ENCODE assay signal across 15 cellular contexts in the genomic region with DNA sequence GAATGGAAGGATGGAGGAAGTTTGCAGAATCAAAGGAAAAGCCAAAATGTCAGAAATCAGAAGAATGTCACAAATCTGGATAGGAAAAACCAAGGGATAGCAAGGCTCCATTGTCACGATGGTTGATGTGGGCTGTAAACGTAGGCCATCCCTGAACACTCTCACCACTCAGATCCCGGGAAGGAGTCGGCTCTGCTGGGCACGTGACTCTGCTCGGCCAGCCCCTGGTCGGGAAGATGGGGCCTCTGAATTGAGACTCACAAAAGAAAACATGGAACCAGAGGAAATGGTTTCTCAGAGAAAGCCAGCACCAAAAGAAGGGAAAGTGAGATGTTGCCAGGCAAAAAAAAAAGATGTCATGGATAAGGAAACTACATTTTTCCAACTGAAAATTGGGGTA.
"Had no signal": no experiment of that assay in that cellular context is flagged by ENCODE, and none has a peak within 500 bp of the region (broad histone marks: within the 10 kb centered on the region; RNA-seq: fewer than 3 reads in every experiment).

No MANE protein-coding gene starts in this region.

- H3K4me1 ChIP-seq: lower lobe of right lung had no signal

- H3K27ac Mint-ChIP-seq: activated B cell treated with CpG ODN at 0.5 μM for 24 hours; activated CD8-positive, alpha-beta T cell treated with anti-CD3 and anti-CD28 coated beads for 36 hours; activated naive CD8-positive, alpha-beta T cell; endodermal cell had no signal

- H3K4me3 Mint-ChIP-seq: activated B cell treated with CpG ODN at 0.5 μM for 24 hours; activated CD8-positive, alpha-beta T cell treated with anti-CD3 and anti-CD28 coated beads for 36 hours; activated naive CD8-positive, alpha-beta T cell; activated T-cell treated with anti-CD3 and anti-CD28 coated beads, Interleukin-2, amount 50 U/mL, for 4 hours; endodermal cell had no signal

- DNase-seq: activated B cell treated with CpG ODN at 0.5 μM for 24 hours; activated CD4-positive, alpha-beta T cell treated with anti-CD3 and anti-CD28 coated beads for 48 hours; activated CD8-positive, alpha-beta T cell treated with anti-CD3 and anti-CD28 coated beads for 36 hours; activated gamma-delta T cell; activated T-cell treated with anti-CD3 and anti-CD28 coated beads, Interleukin-2, amount 50 U/mL, for 4 hours; aorta; dermis blood vessel endothelial cell; glutamatergic neuron; lower lobe of right lung; sigmoid colon; stimulated activated CD4-positive, alpha-beta T cell treated with anti-CD3 and anti-CD28 coated beads, Interleukin-1b, Interleukin-23, amount 100 ng/mL, for 48 hours; SW 1271; tibial artery had no signal

- ATAC-seq: activated CD8-positive, alpha-beta T cell treated with anti-CD3 and anti-CD28 coated beads for 36 hours; activated T-cell treated with anti-CD3 and anti-CD28 coated beads, Interleukin-2, amount 50 U/mL, for 4 hours had no signal

- H3K9me3 ChIP-seq: lower lobe of right lung, sigmoid colon, tibial artery had no signal

- H3K27ac ChIP-seq: lower lobe of right lung, sigmoid colon had no signal

- H3K9me3 Mint-ChIP-seq: activated B cell treated with CpG ODN at 0.5 μM for 24 hours; activated CD8-positive, alpha-beta T cell treated with anti-CD3 and anti-CD28 coated beads for 36 hours; activated T-cell treated with anti-CD3 and anti-CD28 coated beads, Interleukin-2, amount 50 U/mL, for 4 hours had no signal

- H3K27me3 ChIP-seq: sigmoid colon, tibial artery had no signal

- H3K27me3 Mint-ChIP-seq: activated B cell treated with CpG ODN at 0.5 μM for 24 hours; activated CD8-positive, alpha-beta T cell treated with anti-CD3 and anti-CD28 coated beads for 36 hours; activated naive CD8-positive, alpha-beta T cell had no signal

- H3K4me3 ChIP-seq: lower lobe of right lung, sigmoid colon, tibial artery had no signal
